18 cellular contexts compared by ENCODE assay signal in genomic region chr1:225941220-225941948, GRCh38. TPM values are rescaled to one million over a fixed set of nuclear protein-coding genes. Genes with fewer than 3 reads are reported as not detected.
DNase-seq lines count a peak whose midpoint lies in the region; ATAC-seq, FAIRE-seq and TF ChIP-seq lines count a peak whose summit lies in the region.
"Had no signal": no experiment of that assay in that cellular context is flagged by ENCODE, and none has a peak within 500 bp of the region (broad histone marks: within the 10 kb centered on the region; RNA-seq: fewer than 3 reads in every experiment).

Gene LEFTY2 (minus strand): TSS chr1:225941220. CDS start chr1:225941140, 80 bp downstream.

- H3K4me1 ChIP-seq in A549: no peaks in the 10 kb centered on the region
- peaks cover 16% of the 10 kb centered on the region for H3K4me1 ChIP-seq in cardiac muscle cell (ENCODE audit: low read depth)
- peaks cover 16% of the 10 kb centered on the region for H3K4me1 ChIP-seq in ovary (ENCODE audit: insufficient read depth)

- DNase-seq in A549 (ENCODE audit: low read depth in 1 of 2, low spot score in 1 of 2) (no peak), OCI-M1 (lab: John Stamatoyannopoulos, UW) (peak; percentile 13), cardiac muscle cell (ENCODE audit: low read depth in 1 of 2, low spot score in 1 of 2) (peak in 1 of 2 donors; percentile 41), ovary (peak in 3 of 5 donors; percentile 34 to 48 (median 41)), immature natural killer cell (no peak)
- DNase-seq in activated T-cell treated with anti-CD3 and anti-CD28 coated beads, Interleukin-2, amount 50 U/mL, for 48 hours: no peak
- no peak for DNase-seq in activated T-cell treated with anti-CD3 and anti-CD28 coated beads, Interleukin-2, amount 50 U/mL, for 4 hours
- DNase-seq: activated CD4-positive, alpha-beta memory T cell treated with anti-CD3 and anti-CD28 coated beads for 36 hours; gastrocnemius medialis; HCEC 1CT; kidney glomerular epithelial cell; naive B cell; NCI-H1105; NCI-H510A treated with DMSO at 0.1 percent for 48 hours; small intestine had no signal

- peaks cover 25 to 27% of the 10 kb centered on the region in 2 donors for H3K4me1 Mint-ChIP-seq in immature natural killer cell
- H3K4me1 Mint-ChIP-seq in activated T-cell treated with anti-CD3 and anti-CD28 coated beads, Interleukin-2, amount 50 U/mL, for 4 hours (ENCODE audit: low read depth): peaks cover 12% of the 10 kb centered on the region

- H3K4me3 ChIP-seq in A549 (no peak within 1 kb of the TSS), cardiac muscle cell (no peak within 1 kb of the TSS), ovary (peak within 1 kb of the TSS; percentile 15)
- H3K4me3 ChIP-seq: gastrocnemius medialis had no signal

- WGBS in A549 (ENCODE audit: missing lambda C conversion rate): 76% methylated on average over 6 of the region's 6 CpGs
- WGBS in ovary, 3 donors: 29 to 43% (median 37%) methylated on average over 6 of the region's 6 CpGs

- intact Hi-C loops in ovary (cut with DNase I): no loop called here

- CTCF ChIA-PET in A549 (lab: Yijun Ruan, JAX): interaction anchor here (1.5 to 2.3 kb wide), 2 partner anchors 30 to 34 kb away, joined by 4 to 8 read pairs; no protein-coding TSS in a partner anchor

- no peaks in the 10 kb centered on the region for H3K36me3 Mint-ChIP-seq in immature natural killer cell
- H3K36me3 Mint-ChIP-seq in activated T-cell treated with anti-CD3 and anti-CD28 coated beads, Interleukin-2, amount 50 U/mL, for 4 hours (ENCODE audit: insufficient read depth): no peaks in the 10 kb centered on the region
- H3K36me3 Mint-ChIP-seq: activated CD4-positive, alpha-beta memory T cell treated with anti-CD3 and anti-CD28 coated beads for 36 hours; naive B cell had no signal

- H3K4me3 Mint-ChIP-seq in immature natural killer cell: no peak within 1 kb of the TSS
- no peak within 1 kb of the TSS for H3K4me3 Mint-ChIP-seq in activated T-cell treated with anti-CD3 and anti-CD28 coated beads, Interleukin-2, amount 50 U/mL, for 4 hours
- H3K4me3 Mint-ChIP-seq: activated CD4-positive, alpha-beta memory T cell treated with anti-CD3 and anti-CD28 coated beads for 36 hours had no signal

- H3K27me3 ChIP-seq in cardiac muscle cell: no peaks in the 10 kb centered on the region
- no peaks in the 10 kb centered on the region for H3K27me3 ChIP-seq in ovary
- H3K27me3 ChIP-seq: gastrocnemius medialis had no signal

- peaks cover 0 to 2% (median 0%) of the 10 kb centered on the region in 6 donors for H3K9me3 Mint-ChIP-seq in immature natural killer cell
- H3K9me3 Mint-ChIP-seq in activated T-cell treated with anti-CD3 and anti-CD28 coated beads, Interleukin-2, amount 50 U/mL, for 4 hours: no peaks in the 10 kb centered on the region
- H3K9me3 Mint-ChIP-seq: activated CD4-positive, alpha-beta memory T cell treated with anti-CD3 and anti-CD28 coated beads for 36 hours; naive B cell had no signal

- H3K4me2 ChIP-seq in A549: no peak within 1 kb of the TSS

- TF ChIP-seq CTCF in A549 (IDR thresholded peaks at IDR 0.05) (no peak), cardiac muscle cell (IDR thresholded peaks at IDR 0.05; ENCODE audit: low read depth, low read length) (no peak), ovary (IDR thresholded peaks at IDR 0.05) (no peak)

- POLR2A ChIA-PET in A549 (lab: Yijun Ruan, JAX): no interaction called here

- H3K9me3 ChIP-seq in A549 (no peaks in the 10 kb centered on the region), cardiac muscle cell (ENCODE audit: low read depth) (no peaks in the 10 kb centered on the region), ovary (no peaks in the 10 kb centered on the region)
- H3K9me3 ChIP-seq: gastrocnemius medialis had no signal

- ATAC-seq in A549 (peak in 1 of 2 experiments; percentile 11; a peak in 3 of 6 replicates), GM19467 (IDR thresholded peaks at IDR 0.05; ENCODE audit: unreplicated experiment) (no peak)
- no peak for ATAC-seq in activated T-cell treated with anti-CD3 and anti-CD28 coated beads, Interleukin-2, amount 50 U/mL, for 4 hours
- ATAC-seq: gastrocnemius medialis had no signal

- H3K36me3 ChIP-seq in cardiac muscle cell: no peaks in the 10 kb centered on the region
- H3K36me3 ChIP-seq in ovary: no peaks in the 10 kb centered on the region
- H3K36me3 ChIP-seq: gastrocnemius medialis had no signal

- TF ChIP-seq EP300 in A549 (IDR thresholded peaks at IDR 0.05): no peak
- TF ChIP-seq EP300 in ovary (IDR thresholded peaks at IDR 0.05): no peak

- H3K27ac ChIP-seq in A549 (no peak within 1 kb of the TSS), cardiac muscle cell (peak within 1 kb of the TSS; percentile 72), ovary (peak within 1 kb of the TSS; percentile 57 to 84)

- no peak for TF ChIP-seq RAD21 in A549 (conservative IDR thresholded peaks at IDR 0.05 in 1 of 2, IDR thresholded peaks at IDR 0.05 in 1 of 2)

- no peak for TF ChIP-seq POLR2A in A549 (IDR thresholded peaks at IDR 0.05; ENCODE audit: low read length)
- TF ChIP-seq POLR2A in ovary (IDR thresholded peaks at IDR 0.05): no peak

- H3K27me3 Mint-ChIP-seq in immature natural killer cell (ENCODE audit: low read depth in 3 of 3): peaks cover 0 to 3% (median 2%) of the 10 kb centered on the region in 3 donors
- H3K27me3 Mint-ChIP-seq in activated T-cell treated with anti-CD3 and anti-CD28 coated beads, Interleukin-2, amount 50 U/mL, for 4 hours (ENCODE audit: low read depth): peaks cover 3% of the 10 kb centered on the region

- H3K27ac Mint-ChIP-seq in immature natural killer cell: no peak within 1 kb of the TSS
- H3K27ac Mint-ChIP-seq: activated CD4-positive, alpha-beta memory T cell treated with anti-CD3 and anti-CD28 coated beads for 36 hours had no signal

- FAIRE-seq in A549 (lab: Jason Lieb, UNC): no peak
- FAIRE-seq: A204.1, small intestine had no signal

TF ChIP-seq in A549, 52 proteins besides CTCF, POLR2A, EP300 and RAD21:
- TF ChIP-seq GATA3 (IDR thresholded peaks at IDR 0.05; ENCODE audit: borderline replicate concordance) (no peak), TP53 (CRISPR knock-in tag; IDR thresholded peaks at IDR 0.05) (no peak), NR3C1 (IDR thresholded peaks at IDR 0.05) (no peak), KDM1A (IDR thresholded peaks at IDR 0.05; ENCODE audit: low read depth) (no peak), USF2 (IDR thresholded peaks at IDR 0.05) (peak; percentile 68), TFCP2L1 (CRISPR knock-in tag; IDR thresholded peaks at IDR 0.05) (no peak), JUN (IDR thresholded peaks at IDR 0.05) (no peak)

RNA-seq across cellular contexts. Expression of gene LEFTY2, which starts in this region (rescaled TPM):
- polyA plus RNA-seq in A549 (2011; rRNA removed) (0.08 TPM in 1 of 2 replicates, not detected in the other), A549 (2017; fragmentation: RNase III; extraction: RNeasy Plus Mini Kit Qiagen cat#74134 plus additional on column Dnase treatment) (not detected in 3 replicates), cardiac muscle cell (2.7 and 9.0 TPM in 2 replicates), ovary (10 to 100 TPM; 20.3 to 37.2 TPM), immature natural killer cell (not detected)
- 0.04 and 0.07 TPM in 2 replicates for polyA plus RNA-seq in A549 (2012; cell fraction: cytosol; rRNA removed)
- polyA plus RNA-seq in A549 (2012; cell fraction: nucleus; rRNA removed): 0.05 TPM in 1 of 2 replicates, not detected in the other
- not detected in 2 replicates for polyA minus RNA-seq in A549 (2011; rRNA and poly(A)+ RNA removed)
- total RNA-seq in cardiac muscle cell (4.0 and 14.0 TPM in 2 replicates), ovary (100 to 1,000 TPM in 1 of 7 donors, 10 to 100 TPM in 5, 1 to 10 TPM in 1; 9.7 to 196 (median 21.4) TPM)
- not detected for total RNA-seq in activated T-cell treated with anti-CD3 and anti-CD28 coated beads, Interleukin-2, amount 50 U/mL, for 4 hours
- total RNA-seq: activated CD4-positive, alpha-beta memory T cell treated with anti-CD3 and anti-CD28 coated beads for 36 hours; RPMI7951 had no signal

Comparison
In these comparisons a context has a peak if more than half of its experiments do, and no peak if none do; other contexts are left out.
1. DNase-seq: peak in OCI-M1 (single experiment) and ovary (3 of 5); none in A549 (0 of 2), activated T-cell treated with anti-CD3 and anti-CD28 coated beads, Interleukin-2, amount 50 U/mL, for 48 hours (0 of 2), immature natural killer cell (0 of 3) and activated T-cell treated with anti-CD3 and anti-CD28 coated beads, Interleukin-2, amount 50 U/mL, for 4 hours (single experiment).
2. H3K27ac ChIP-seq: peak in cardiac muscle cell (single experiment) and ovary (2 of 2); none in A549 (0 of 2).